In genomic region chr1:34163792-34164509, GRCh38 we compare ENCODE assay signal across 1 cellular context.
TF ChIP-seq lines count a peak whose summit lies in the region.

No MANE protein-coding gene starts in this region.

TF ChIP-seq in HepG2, 621 proteins besides CTCF, POLR2A, EP300 and RAD21:
- no peak for TF ChIP-seq MAFF (IDR thresholded peaks at IDR 0.05; ENCODE audit: low read depth, low read length)
- 0 out of 2 replicates have a peak, but pooled peaks have one; percentile 16 for TF ChIP-seq EZH2 (conservative IDR thresholded peaks at IDR 0.05; ENCODE audit: low read depth, low read length)
- TF ChIP-seq TCF7L2 (IDR thresholded peaks at IDR 0.05; ENCODE audit: low read depth, low read length), result no peak
- no peak for TF ChIP-seq ZNF350 (CRISPR knock-in tag; IDR thresholded peaks at IDR 0.05; ENCODE audit: borderline replicate concordance, low read depth)
- TF ChIP-seq ZNF256 (CRISPR knock-in tag; conservative IDR thresholded peaks at IDR 0.05), result no peak
- no peak for TF ChIP-seq SMAD1 (CRISPR knock-in tag; IDR thresholded peaks at IDR 0.05; ENCODE audit: borderline replicate concordance, low read depth)
- no peak for TF ChIP-seq KMT2B (CRISPR knock-in tag; IDR thresholded peaks at IDR 0.05)
